8 cellular contexts compared by ENCODE assay signal in genomic region chr4:41881931-41882621, GRCh38. TPM values are rescaled to one million over a fixed set of nuclear protein-coding genes. Genes with fewer than 3 reads are reported as not detected.
A peak's percentile ranks its signal among the peaks of the same experiment; 100 is the strongest.
DNase-seq lines count a peak whose midpoint lies in the region; ATAC-seq and TF ChIP-seq lines count a peak whose summit lies in the region.

No MANE protein-coding gene starts in this region.

- CTCF ChIA-PET in activated CD8-positive, alpha-beta memory T cell treated with anti-CD3 and anti-CD28 coated beads, Interleukin-2, amount 10 ng/mL, durations not matched to agents 7 days and 5 days (lab: Charles Lee): no interaction called here
- CTCF ChIA-PET in RWPE1 (lab: Yijun Ruan, JAX): interaction anchor here (0.7 to 1.0 kb wide), 2 partner anchors 10 to 188 kb away, joined by 3 read pairs; no protein-coding TSS in a partner anchor

- H3K27me3 ChIP-seq in left lung (peaks cover 63 to 99% of the 10 kb centered on the region in 2 donors), thoracic aorta (replicated peaks; ENCODE audit: insufficient read depth) (peaks cover 16% of the 10 kb centered on the region)

- H3K4me3 ChIP-seq in left lung (peak overlapping the region; percentile 9 to 26), thoracic aorta (peak overlapping the region; percentile 68)

- H3K36me3 ChIP-seq in left lung: no peaks in the 10 kb centered on the region
- no peaks in the 10 kb centered on the region for H3K36me3 ChIP-seq in thoracic aorta

- H3K4me3 Mint-ChIP-seq in activated CD8-positive, alpha-beta memory T cell treated with anti-CD3 and anti-CD28 coated beads, Interleukin-2, amount 10 ng/mL, durations not matched to agents 7 days and 5 days: no peak overlapping the region
- peak overlapping the region; percentile 42 for H3K4me3 Mint-ChIP-seq in activated naive CD8-positive, alpha-beta T cell treated with anti-CD3 and anti-CD28 coated beads, Interleukin-2, amount 50 U/mL, for 24 hours

- H3K4me1 Mint-ChIP-seq in activated CD8-positive, alpha-beta memory T cell treated with anti-CD3 and anti-CD28 coated beads, Interleukin-2, amount 10 ng/mL, durations not matched to agents 7 days and 5 days: peaks cover 12% of the 10 kb centered on the region
- H3K4me1 Mint-ChIP-seq in activated naive CD8-positive, alpha-beta T cell treated with anti-CD3 and anti-CD28 coated beads, Interleukin-2, amount 50 U/mL, for 24 hours: peaks cover 8% of the 10 kb centered on the region

- H3K27me3 Mint-ChIP-seq in activated CD8-positive, alpha-beta memory T cell treated with anti-CD3 and anti-CD28 coated beads, Interleukin-2, amount 10 ng/mL, durations not matched to agents 7 days and 5 days: peaks cover 80% of the 10 kb centered on the region
- H3K27me3 Mint-ChIP-seq in activated naive CD8-positive, alpha-beta T cell treated with anti-CD3 and anti-CD28 coated beads, Interleukin-2, amount 50 U/mL, for 24 hours: peaks cover 57% of the 10 kb centered on the region

- H3K27ac ChIP-seq in left lung (no peak overlapping the region), thoracic aorta (no peak overlapping the region), RWPE1 (no peak overlapping the region)

- H3K9me3 ChIP-seq in left lung: no peaks in the 10 kb centered on the region
- no peaks in the 10 kb centered on the region for H3K9me3 ChIP-seq in thoracic aorta

- no peaks in the 10 kb centered on the region for H3K36me3 Mint-ChIP-seq in activated CD8-positive, alpha-beta memory T cell treated with anti-CD3 and anti-CD28 coated beads, Interleukin-2, amount 10 ng/mL, durations not matched to agents 7 days and 5 days
- no peaks in the 10 kb centered on the region for H3K36me3 Mint-ChIP-seq in activated naive CD8-positive, alpha-beta T cell treated with anti-CD3 and anti-CD28 coated beads, Interleukin-2, amount 50 U/mL, for 24 hours (ENCODE audit: low read depth)

- H3K4me1 ChIP-seq in left lung (peaks cover 15 to 23% of the 10 kb centered on the region in 2 donors), thoracic aorta (ENCODE audit: control insufficient read depth in 1 of 2, low read depth in 2 of 2) (peaks cover 17 to 21% of the 10 kb centered on the region in 2 donors)

- H3K27ac Mint-ChIP-seq in activated CD8-positive, alpha-beta memory T cell treated with anti-CD3 and anti-CD28 coated beads, Interleukin-2, amount 10 ng/mL, durations not matched to agents 7 days and 5 days: peak overlapping the region; percentile 28
- H3K27ac Mint-ChIP-seq in activated naive CD8-positive, alpha-beta T cell treated with anti-CD3 and anti-CD28 coated beads, Interleukin-2, amount 50 U/mL, for 24 hours: no peak overlapping the region

- intact Hi-C loops in left lung (cut with DNase I): no loop called here

- POLR2A ChIA-PET in RWPE1 (lab: Yijun Ruan, JAX; ENCODE audit: low non-redundant PET): no interaction called here

- TF ChIP-seq CTCF in left lung (IDR thresholded peaks at IDR 0.05) (no peak), thoracic aorta (IDR thresholded peaks at IDR 0.05) (no peak), RWPE1 (conservative IDR thresholded peaks at IDR 0.05; ENCODE audit: low read depth) (no peak)

- DNase-seq in activated CD8-positive, alpha-beta memory T cell treated with anti-CD3 and anti-CD28 coated beads, Interleukin-2, amount 10 ng/mL, durations not matched to agents 7 days and 5 days: no peak
- DNase-seq in activated CD8-positive, alpha-beta memory T cell treated with anti-CD3 and anti-CD28 coated beads, Interleukin-2, amount 50 U/mL, for 48 hours: no peak
- DNase-seq in activated naive CD8-positive, alpha-beta T cell treated with anti-CD3 and anti-CD28 coated beads, Interleukin-2, amount 50 U/mL, for 24 hours: no peak
- peak in 1 of 2 donors; percentile 77 for DNase-seq in left lung
- DNase-seq in thoracic aorta (ENCODE audit: low spot score): no peak
- DNase-seq in RWPE1 (ENCODE audit: low spot score): no peak
- no peak for DNase-seq in NCI-H1105 (lab: John Stamatoyannopoulos, UW)

- no peak for ATAC-seq in activated CD8-positive, alpha-beta memory T cell treated with anti-CD3 and anti-CD28 coated beads, Interleukin-2, amount 10 ng/mL, durations not matched to agents 7 days and 5 days
- ATAC-seq in activated naive CD8-positive, alpha-beta T cell treated with anti-CD3 and anti-CD28 coated beads, Interleukin-2, amount 50 U/mL, for 24 hours: no peak
- ATAC-seq in left lung: peak; percentile 36
- no peak for ATAC-seq in thoracic aorta (ENCODE audit: insufficient number of reproducible peaks, low FRiP score, low read depth)
- no peak for ATAC-seq in HG03460 (IDR thresholded peaks at IDR 0.05; ENCODE audit: unreplicated experiment)

- H3K9me3 Mint-ChIP-seq in activated CD8-positive, alpha-beta memory T cell treated with anti-CD3 and anti-CD28 coated beads, Interleukin-2, amount 10 ng/mL, durations not matched to agents 7 days and 5 days (ENCODE audit: low read depth): no peaks in the 10 kb centered on the region
- no peaks in the 10 kb centered on the region for H3K9me3 Mint-ChIP-seq in activated naive CD8-positive, alpha-beta T cell treated with anti-CD3 and anti-CD28 coated beads, Interleukin-2, amount 50 U/mL, for 24 hours

RNA-seq across cellular contexts. Expression of gene TMEM33, which starts 53.2 kb away (rescaled TPM):
- total RNA-seq in activated CD8-positive, alpha-beta memory T cell treated with anti-CD3 and anti-CD28 coated beads, Interleukin-2, amount 10 ng/mL, durations not matched to agents 7 days and 5 days: 10 to 100 TPM; 50.1 to 68.3 TPM
- total RNA-seq in left lung (10 to 100 TPM; 70.9 to 87.7 TPM), thoracic aorta (10 to 100 TPM; 20.0 to 32.3 TPM)
